14 cellular contexts compared by ENCODE assay signal in genomic region chr1:16615253-16616252, GRCh38. TPM values are rescaled to one million over a fixed set of nuclear protein-coding genes. Genes with fewer than 3 reads are reported as not detected.
DNase-seq lines count a peak whose midpoint lies in the region; ATAC-seq and TF ChIP-seq lines count a peak whose summit lies in the region.
"Had no signal": no experiment of that assay in that cellular context is flagged by ENCODE, and none has a peak within 500 bp of the region (broad histone marks: within the 10 kb centered on the region; RNA-seq: fewer than 3 reads in every experiment).

No MANE protein-coding gene starts in this region.

- H3K27ac ChIP-seq in RWPE2 (ENCODE audit: poor library complexity, severe bottlenecking): no peak overlapping the region
- no peak overlapping the region for H3K27ac ChIP-seq in endodermal cell (ENCODE audit: low read depth, low read length)
- no peak overlapping the region for H3K27ac ChIP-seq in H9 (ENCODE audit: insufficient read length, low read depth, low read length)
- H3K27ac ChIP-seq: A549, VCaP had no signal

- H3K9me3 ChIP-seq in RWPE2 (ENCODE audit: severe bottlenecking) (no peaks in the 10 kb centered on the region), endodermal cell (ENCODE audit: control insufficient read depth, low read length) (no peaks in the 10 kb centered on the region), H9 (ENCODE audit: control insufficient read depth, low read depth, low read length) (no peaks in the 10 kb centered on the region)
- H3K9me3 ChIP-seq: A549 had no signal

- no peak overlapping the region for H3K23ac ChIP-seq in H9 (ENCODE audit: insufficient read length, low read depth, low read length)

- H3K4me2 ChIP-seq in H9 (ENCODE audit: insufficient read depth, insufficient read length, low read length): no peak overlapping the region
- H3K4me2 ChIP-seq: A549 had no signal

- H3K36me3 ChIP-seq in RWPE2 (ENCODE audit: low read depth) (peaks cover 6% of the 10 kb centered on the region; the same call in 1 of the 2 replicates), endodermal cell (ENCODE audit: control insufficient read depth, insufficient read depth, low read length) (peaks cover 8% of the 10 kb centered on the region)

- H3K4me3 Mint-ChIP-seq in T-helper 2 cell treated with Interferon-gamma antibody and Interleukin-4, amounts not matched to agents 5 μg/mL and 100 μg/mL, for 36 hours: no peak overlapping the region
- H3K4me3 Mint-ChIP-seq in endodermal cell: no peak overlapping the region
- H3K4me3 Mint-ChIP-seq in H9: no peak overlapping the region
- H3K4me3 Mint-ChIP-seq: naive thymus-derived CD4-positive, alpha-beta T cell had no signal

- no peak for TF ChIP-seq CTCF in RWPE2 (IDR thresholded peaks at IDR 0.05; ENCODE audit: poor library complexity, severe bottlenecking)
- no peak for TF ChIP-seq CTCF in endodermal cell (conservative IDR thresholded peaks at IDR 0.05)
- no peak for TF ChIP-seq CTCF in H9 (conservative IDR thresholded peaks at IDR 0.05)

- H2BK5ac ChIP-seq in H9 (ENCODE audit: insufficient read length, low read length): no peak overlapping the region

- no peak overlapping the region for H2AFZ ChIP-seq in H9 (ENCODE audit: low read length)

- H3K4me1 ChIP-seq in RWPE2 (ENCODE audit: insufficient read depth, poor library complexity, severe bottlenecking): no peaks in the 10 kb centered on the region
- H3K4me1 ChIP-seq in endodermal cell (ENCODE audit: control insufficient read depth, insufficient read depth, low read length): no peaks in the 10 kb centered on the region
- no peaks in the 10 kb centered on the region; the same call in 1 of the 2 replicates for H3K4me1 ChIP-seq in H9 (ENCODE audit: insufficient read depth, low read length)

- DNase-seq in T-helper 2 cell treated with Interferon-gamma antibody and Interleukin-4, amounts not matched to agents 5 μg/mL and 100 μg/mL, for 36 hours (ENCODE audit: low spot score): peak; percentile 15
- DNase-seq in T-helper 2 cell (no peak), RWPE2 (ENCODE audit: low spot score) (peak; percentile 57), endodermal cell (peak; percentile 57), posterior vena cava (ENCODE audit: low spot score) (peak; percentile 84), H9 (no peak), T-helper 9 cell (no peak)
- DNase-seq: glutamatergic neuron, NCI-H1930 had no signal

- no peak overlapping the region for H2BK120ac ChIP-seq in H9 (ENCODE audit: low read depth, low read length, poor library complexity, severe bottlenecking)

- H2BK12ac ChIP-seq in H9 (ENCODE audit: insufficient read length, low read depth, low read length): no peak overlapping the region

- H3K18ac ChIP-seq in H9 (ENCODE audit: insufficient read length, low read depth, low read length): no peak overlapping the region

- H2BK20ac ChIP-seq in H9 (ENCODE audit: low read depth, low read length, poor library complexity, severe bottlenecking): no peak overlapping the region

- H3K79me2 ChIP-seq in H9 (ENCODE audit: insufficient read depth, low read length): no peaks in the 10 kb centered on the region

- no peak overlapping the region for H3T11ph ChIP-seq in H9 (ENCODE audit: low read length)

- no peak overlapping the region for H2BK15ac ChIP-seq in H9 (ENCODE audit: low read depth, low read length)

- no peaks in the 10 kb centered on the region for H3K27me3 Mint-ChIP-seq in T-helper 2 cell treated with Interferon-gamma antibody and Interleukin-4, amounts not matched to agents 5 μg/mL and 100 μg/mL, for 36 hours (ENCODE audit: low read depth)
- H3K27me3 Mint-ChIP-seq in endodermal cell (ENCODE audit: insufficient read depth) (no peaks in the 10 kb centered on the region), H9 (ENCODE audit: low read depth) (no peaks in the 10 kb centered on the region)
- H3K27me3 Mint-ChIP-seq: naive thymus-derived CD4-positive, alpha-beta T cell had no signal

- no peak overlapping the region for H3K27ac Mint-ChIP-seq in T-helper 2 cell treated with Interferon-gamma antibody and Interleukin-4, amounts not matched to agents 5 μg/mL and 100 μg/mL, for 36 hours
- H3K27ac Mint-ChIP-seq in endodermal cell (no peak overlapping the region), H9 (no peak overlapping the region)
- H3K27ac Mint-ChIP-seq: naive thymus-derived CD4-positive, alpha-beta T cell had no signal

- H3K9ac ChIP-seq in endodermal cell (ENCODE audit: extremely low read depth, low read length, poor library complexity, severe bottlenecking) (no peak overlapping the region), H9 (ENCODE audit: extremely low read depth, insufficient read length, low read length) (no peak overlapping the region)

- intact Hi-C loops in posterior vena cava (cut with DNase I): no loop called here

- no peak overlapping the region for H3K4me3 ChIP-seq in RWPE2 (ENCODE audit: severe bottlenecking)
- H3K4me3 ChIP-seq in endodermal cell (ENCODE audit: low read length): no peak overlapping the region
- H3K4me3 ChIP-seq: A549 had no signal

- 77 to 86% methylated on average over 9 of the region's 9 CpGs for WGBS in endodermal cell (ENCODE audit: insufficient coverage in 1 of 2, insufficient read length in 1 of 2), 2 experiments
- WGBS in H9 (ENCODE audit: extremely low coverage, insufficient read length, low lambda C conversion rate): no CpG with 5 or more reads among the region's 9 CpGs

- no peaks in the 10 kb centered on the region for H4K20me1 ChIP-seq in H9 (ENCODE audit: control insufficient read depth, insufficient read depth, insufficient read length)

- ATAC-seq in RWPE2 (ENCODE audit: low read depth) (no peak), GM21786 (IDR thresholded peaks at IDR 0.05; ENCODE audit: unreplicated experiment) (no peak)
- ATAC-seq: A549; naive thymus-derived CD4-positive, alpha-beta T cell had no signal

- no peak overlapping the region for H3K56ac ChIP-seq in H9 (ENCODE audit: insufficient read length, low read depth, low read length)

- no peak overlapping the region for H4K8ac ChIP-seq in H9 (replicated peaks; ENCODE audit: insufficient read length, low read depth, low read length)

- H3K27me3 ChIP-seq in RWPE2 (ENCODE audit: insufficient read depth, poor library complexity, severe bottlenecking) (no peaks in the 10 kb centered on the region), endodermal cell (ENCODE audit: control insufficient read depth, insufficient read depth, low read length, poor library complexity, severe bottlenecking) (peaks cover 31% of the 10 kb centered on the region), H9 (ENCODE audit: insufficient read depth, low read length) (peaks cover 6% of the 10 kb centered on the region; the same call in 1 of the 2 replicates)

- no peak overlapping the region for H3K4ac ChIP-seq in H9 (ENCODE audit: low read depth, low read length)

- H3K14ac ChIP-seq in H9 (ENCODE audit: insufficient read depth, low read length): no peak overlapping the region

- H3K4me1 Mint-ChIP-seq in T-helper 2 cell treated with Interferon-gamma antibody and Interleukin-4, amounts not matched to agents 5 μg/mL and 100 μg/mL, for 36 hours (ENCODE audit: low read depth): no peaks in the 10 kb centered on the region
- H3K4me1 Mint-ChIP-seq in endodermal cell (no peaks in the 10 kb centered on the region), H9 (no peaks in the 10 kb centered on the region)
- H3K4me1 Mint-ChIP-seq: naive thymus-derived CD4-positive, alpha-beta T cell had no signal

- H3K23me2 ChIP-seq in H9 (ENCODE audit: insufficient read length, low read depth, low read length, poor library complexity, severe bottlenecking): peaks cover 15% of the 10 kb centered on the region

- no peaks in the 10 kb centered on the region for H3K9me3 Mint-ChIP-seq in T-helper 2 cell treated with Interferon-gamma antibody and Interleukin-4, amounts not matched to agents 5 μg/mL and 100 μg/mL, for 36 hours
- no peaks in the 10 kb centered on the region for H3K9me3 Mint-ChIP-seq in endodermal cell
- H3K9me3 Mint-ChIP-seq in H9: no peaks in the 10 kb centered on the region
- H3K9me3 Mint-ChIP-seq: naive thymus-derived CD4-positive, alpha-beta T cell had no signal

- H4K91ac ChIP-seq in H9 (ENCODE audit: insufficient read length, low read depth, low read length): no peak overlapping the region

- no peak overlapping the region for H2AK5ac ChIP-seq in H9 (ENCODE audit: insufficient read length, low read length)

- no peak overlapping the region for H4K5ac ChIP-seq in H9 (ENCODE audit: insufficient read length, low read depth, low read length)

- H3K36me3 Mint-ChIP-seq in T-helper 2 cell treated with Interferon-gamma antibody and Interleukin-4, amounts not matched to agents 5 μg/mL and 100 μg/mL, for 36 hours (ENCODE audit: low read depth): no peaks in the 10 kb centered on the region
- H3K36me3 Mint-ChIP-seq in endodermal cell (ENCODE audit: low read depth) (no peaks in the 10 kb centered on the region), H9 (ENCODE audit: insufficient read depth in 1 of 3, low read depth in 3 of 3) (no peaks in the 10 kb centered on the region)
- H3K36me3 Mint-ChIP-seq: naive thymus-derived CD4-positive, alpha-beta T cell had no signal

- H3K79me1 ChIP-seq in H9 (ENCODE audit: insufficient read depth, low read depth, low read length, poor library complexity, severe bottlenecking): no peaks in the 10 kb centered on the region

RNA-seq across cellular contexts. Expression of gene NBPF1, which starts 2.2 kb away (rescaled TPM):
- total RNA-seq in endodermal cell (10 to 100 TPM; 39.2 to 42.5 TPM), posterior vena cava (10 to 100 TPM; 28.9 to 63.0 TPM), H9 (2021) (27.7 and 29.3 TPM in 2 replicates)
- 37.2 TPM for polyA plus RNA-seq in endodermal cell (2013, experiment 1 of 2)
- 29.5 TPM for polyA plus RNA-seq in endodermal cell (2013, experiment 2 of 2)

RNA-seq across cellular contexts. Expression of gene RNU1-3, which starts 51.2 kb away (rescaled TPM):
- total RNA-seq in endodermal cell (1,000 to 10,000 TPM; 2,483 to 3,611 TPM), posterior vena cava (over 10,000 TPM; 12,584 to 18,986 TPM), H9 (2021) (1,874 and 2,051 TPM in 2 replicates)
- 11,872 TPM for polyA plus RNA-seq in endodermal cell (2013, experiment 1 of 2)
- polyA plus RNA-seq in endodermal cell (2013, experiment 2 of 2): 14,577 TPM
- total RNA-seq: LHCN-M2 had no signal
- polyA plus RNA-seq: naive thymus-derived CD4-positive, alpha-beta T cell had no signal

Comparison
In these comparisons a context has a peak if more than half of its experiments do, and no peak if none do; other contexts are left out.
1. DNase-seq: peak in T-helper 2 cell treated with Interferon-gamma antibody and Interleukin-4, amounts not matched to agents 5 μg/mL and 100 μg/mL, for 36 hours (single experiment), RWPE2 (single experiment), endodermal cell (single experiment) and posterior vena cava (single experiment); none in T-helper 2 cell (0 of 5), H9 (single experiment) and T-helper 9 cell (single experiment).